In the genomic region with DNA sequence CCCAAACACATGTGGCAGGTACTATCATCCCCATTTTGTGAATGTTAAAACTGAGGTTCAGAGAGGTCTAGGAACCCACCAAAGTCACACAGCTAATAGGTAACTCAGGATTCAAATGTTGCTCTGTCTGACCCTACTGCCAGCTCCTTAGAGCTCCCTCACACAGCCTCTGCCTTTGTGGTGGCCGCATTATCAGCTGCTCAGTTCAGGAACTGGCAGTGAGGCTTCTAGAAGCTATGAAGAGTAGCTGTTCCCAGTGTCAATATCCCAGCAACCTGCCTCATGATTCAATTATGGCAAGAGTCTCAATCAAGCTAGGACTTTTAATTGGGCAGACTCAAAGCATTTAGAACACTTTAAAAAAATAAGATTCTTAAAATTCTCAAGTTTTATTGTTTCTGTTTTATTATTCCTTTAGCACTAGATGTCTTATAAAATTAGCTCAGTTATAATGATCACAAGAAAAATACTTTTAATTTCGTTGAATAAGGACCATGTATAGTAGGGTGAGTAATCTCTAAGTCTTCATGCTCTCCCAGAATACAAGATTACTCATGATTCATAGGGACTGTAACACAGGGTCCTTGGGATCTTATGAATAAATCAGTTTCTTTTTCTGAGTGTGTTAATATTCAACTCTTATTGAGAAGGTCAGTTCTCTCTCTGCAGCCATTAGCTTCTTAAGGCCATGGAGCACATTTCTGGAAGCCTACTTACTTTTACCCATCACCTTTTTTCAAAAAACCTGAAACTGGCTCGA, we compare ENCODE assay signal across 1 cellular context.
A peak's percentile ranks its signal among the peaks of the same experiment; 100 is the strongest.
TF ChIP-seq lines count a peak whose summit lies in the region.

No MANE protein-coding gene starts in this region.

TF ChIP-seq in K562, 482 proteins besides CTCF, POLR2A, EP300 and RAD21:
- TF ChIP-seq RFX7 (CRISPR knock-in tag; IDR thresholded peaks at IDR 0.05) (no peak), ATF7 (IDR thresholded peaks at IDR 0.05) (no peak), BRF1 (IDR thresholded peaks at IDR 0.05; ENCODE audit: borderline replicate concordance, extremely low read depth, insufficient read length) (no peak), RBM25 (IDR thresholded peaks at IDR 0.05; ENCODE audit: low read depth, low read length, severe bottlenecking) (peak; percentile 42), RB1 (IDR thresholded peaks at IDR 0.05; ENCODE audit: low read depth) (no peak)
- TF ChIP-seq, protein P1, sequence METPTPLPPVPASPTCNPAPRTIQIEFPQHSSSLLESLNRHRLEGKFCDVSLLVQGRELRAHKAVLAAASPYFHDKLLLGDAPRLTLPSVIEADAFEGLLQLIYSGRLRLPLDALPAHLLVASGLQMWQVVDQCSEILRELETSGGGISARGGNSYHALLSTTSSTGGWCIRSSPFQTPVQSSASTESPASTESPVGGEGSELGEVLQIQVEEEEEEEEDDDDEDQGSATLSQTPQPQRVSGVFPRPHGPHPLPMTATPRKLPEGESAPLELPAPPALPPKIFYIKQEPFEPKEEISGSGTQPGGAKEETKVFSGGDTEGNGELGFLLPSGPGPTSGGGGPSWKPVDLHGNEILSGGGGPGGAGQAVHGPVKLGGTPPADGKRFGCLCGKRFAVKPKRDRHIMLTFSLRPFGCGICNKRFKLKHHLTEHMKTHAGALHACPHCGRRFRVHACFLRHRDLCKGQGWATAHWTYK (CRISPR knock-in tag; IDR thresholded peaks at IDR 0.05) = no peak
TF ChIP-seq in K562: peak in this region for 1.
